In genomic region chr20:14667241-14667640, GRCh38 we compare ENCODE assay signal across 25 cellular contexts.
"Had no signal": no experiment of that assay in that cellular context is flagged by ENCODE, and none has a peak within 500 bp of the region (broad histone marks: within the 10 kb centered on the region; RNA-seq: fewer than 3 reads in every experiment).

No MANE protein-coding gene starts in this region.

- H3K9me3 ChIP-seq: gastrocnemius medialis, left lung, psoas muscle, sigmoid colon, thoracic aorta, tibial nerve, upper lobe of left lung had no signal

- H2AFZ ChIP-seq: neural progenitor cell had no signal

- H3K4me3 ChIP-seq: gastrocnemius medialis, left lung, neural progenitor cell, psoas muscle, sigmoid colon, spleen, thoracic aorta, tibial nerve, upper lobe of left lung had no signal

- H3K27me3 ChIP-seq: gastrocnemius medialis, left lung, neural progenitor cell, sigmoid colon, spleen, tibial nerve, upper lobe of left lung had no signal

- H3K27me3 Mint-ChIP-seq: stimulated activated memory B cell treated with anti-CD40 and anti-IgM and Interleukin-4, amounts not matched to agents 10 μg/mL and 1 μg/mL and 100 μg/mL, for 72 hours had no signal

- H3K9ac ChIP-seq: neural progenitor cell had no signal

- H3K36me3 Mint-ChIP-seq: neural progenitor cell; stimulated activated memory B cell treated with anti-CD40 and anti-IgM and Interleukin-4, amounts not matched to agents 10 μg/mL and 1 μg/mL and 100 μg/mL, for 72 hours had no signal

- H3K9me3 Mint-ChIP-seq: stimulated activated memory B cell treated with anti-CD40 and anti-IgM and Interleukin-4, amounts not matched to agents 10 μg/mL and 1 μg/mL and 100 μg/mL, for 72 hours had no signal

- DNase-seq: cerebellar nuclear complex; cortex of kidney; foreskin fibroblast; gastrocnemius medialis; head of caudate nucleus; left cardiac atrium; left lung; mesenchymal stem cell; natural killer cell; nucleus accumbens; posterior cingulate gyrus; psoas muscle; right cardiac atrium; sigmoid colon; spleen; stimulated activated CD4-positive, alpha-beta T cell treated with anti-CD3 and anti-CD28 coated beads, Interleukin-4, amount 100 ng/mL, for 4 hours; stimulated activated naive CD8-positive, alpha-beta T cell treated with anti-CD3 and anti-CD28 coated beads, Interleukin-15, Interleukin-2, amounts not matched to agents 100 U/mL and 50 U/mL, for 24 hours; substantia nigra; upper lobe of left lung had no signal

- H3K27ac Mint-ChIP-seq: natural killer cell; neural progenitor cell; stimulated activated memory B cell treated with anti-CD40 and anti-IgM and Interleukin-4, amounts not matched to agents 10 μg/mL and 1 μg/mL and 100 μg/mL, for 72 hours had no signal

- ATAC-seq: esophagus mucosa; gastrocnemius medialis; left cardiac atrium; left lung; natural killer cell; psoas muscle; right cardiac atrium; stimulated activated memory B cell treated with anti-CD40 and anti-IgM and Interleukin-4, amounts not matched to agents 10 μg/mL and 1 μg/mL and 100 μg/mL, for 72 hours; stimulated activated naive CD8-positive, alpha-beta T cell treated with anti-CD3 and anti-CD28 coated beads, Interleukin-15, Interleukin-2, amounts not matched to agents 100 U/mL and 50 U/mL, for 24 hours had no signal

- H3K4me1 ChIP-seq: gastrocnemius medialis, left lung, neural progenitor cell, psoas muscle, spleen, upper lobe of left lung had no signal

- H3K36me3 ChIP-seq: gastrocnemius medialis, left lung, neural progenitor cell, sigmoid colon, spleen, thoracic aorta, tibial nerve, upper lobe of left lung had no signal

- H3K4me2 ChIP-seq: neural progenitor cell had no signal

- H3K4me1 Mint-ChIP-seq: natural killer cell; neural progenitor cell; stimulated activated memory B cell treated with anti-CD40 and anti-IgM and Interleukin-4, amounts not matched to agents 10 μg/mL and 1 μg/mL and 100 μg/mL, for 72 hours had no signal

- H3K27ac ChIP-seq: epithelial cell of prostate, gastrocnemius medialis, left lung, neural progenitor cell, psoas muscle, sigmoid colon, spleen, thoracic aorta, tibial nerve, upper lobe of left lung had no signal

- H3K4me3 Mint-ChIP-seq: natural killer cell; neural progenitor cell; stimulated activated memory B cell treated with anti-CD40 and anti-IgM and Interleukin-4, amounts not matched to agents 10 μg/mL and 1 μg/mL and 100 μg/mL, for 72 hours had no signal
